Comparison of ENCODE assay signal across 27 cellular contexts in genomic region chr10:89637108-89637507, GRCh38. TPM values are rescaled to one million over a fixed set of nuclear protein-coding genes. Genes with fewer than 3 reads are reported as not detected.
DNase-seq lines count a peak whose midpoint lies in the region; ATAC-seq, FAIRE-seq and TF ChIP-seq lines count a peak whose summit lies in the region.
"Had no signal": no experiment of that assay in that cellular context is flagged by ENCODE, and none has a peak within 500 bp of the region (broad histone marks: within the 10 kb centered on the region; RNA-seq: fewer than 3 reads in every experiment).

No MANE protein-coding gene starts in this region.

- no peaks in the 10 kb centered on the region for H3K9me3 Mint-ChIP-seq in naive thymus-derived CD4-positive, alpha-beta T cell
- H3K9me3 Mint-ChIP-seq: CD4-positive, alpha-beta T cell had no signal

- no peak overlapping the region for H3K4me3 Mint-ChIP-seq in naive thymus-derived CD4-positive, alpha-beta T cell
- H3K4me3 Mint-ChIP-seq: CD4-positive, alpha-beta T cell had no signal

- DNase-seq in H54 (ENCODE audit: insufficient read length, low spot score) (no peak), MV-4-11 (lab: John Stamatoyannopoulos, UW) (peak; percentile 84), SIG-M5 (lab: John Stamatoyannopoulos, UW) (peak; percentile 1), right atrium auricular region (ENCODE audit: low spot score) (no peak), ecto neural progenitor cell (ENCODE audit: low spot score) (no peak), brain microvascular endothelial cell (no peak), NCI-H748 (lab: John Stamatoyannopoulos, UW; ENCODE audit: unreplicated experiment) (no peak)
- no peak for DNase-seq in naive thymus-derived CD4-positive, alpha-beta T cell
- DNase-seq: BE2C; CD4-positive, alpha-beta T cell; COR-L47; DND-41; GM23248; Kasumi-1; NCI-H1105; NCI-H146; NCI-H2029; NCI-H2227 treated with DMSO at 0.1 percent for 48 hours; NCI-H510A treated with DMSO at 0.1 percent for 48 hours; NCI-H774; NK-92 treated with Interleukin-12 subunit alpha and Interleukin-12 subunit beta, amount 100 ng/mL, for 24 hours; PC-3; Right ventricle myocardium superior had no signal

- no peaks in the 10 kb centered on the region for H3K4me1 ChIP-seq in naive thymus-derived CD4-positive, alpha-beta T cell (ENCODE audit: control insufficient read depth in 2 of 2, insufficient read depth in 2 of 2, low read length in 2 of 2)
- no peaks in the 10 kb centered on the region for H3K4me1 ChIP-seq in right atrium auricular region
- H3K4me1 ChIP-seq: BE2C had no signal

- peak; percentile 23 for FAIRE-seq in H54 (lab: Jason Lieb, UNC)
- FAIRE-seq: A549, GM12878 had no signal

- TF ChIP-seq CTCF in right atrium auricular region (IDR thresholded peaks at IDR 0.05), result no peak
- no peak for TF ChIP-seq CTCF in brain microvascular endothelial cell (IDR thresholded peaks at IDR 0.05; ENCODE audit: low read depth, low read length, missing control alignments)

- peaks cover 0 to 2% (median 0%) of the 10 kb centered on the region in 7 donors for H3K4me1 Mint-ChIP-seq in naive thymus-derived CD4-positive, alpha-beta T cell

- H3K27me3 Mint-ChIP-seq in naive thymus-derived CD4-positive, alpha-beta T cell, result no peaks in the 10 kb centered on the region
- H3K27me3 Mint-ChIP-seq: CD4-positive, alpha-beta T cell had no signal

- POLR2A ChIA-PET in naive thymus-derived CD4-positive, alpha-beta T cell (lab: Charles Lee), result no interaction called here

- no peak overlapping the region for H3K27ac Mint-ChIP-seq in naive thymus-derived CD4-positive, alpha-beta T cell
- H3K27ac Mint-ChIP-seq: CD4-positive, alpha-beta T cell had no signal

- H3K36me3 ChIP-seq in naive thymus-derived CD4-positive, alpha-beta T cell (ENCODE audit: control insufficient read depth in 2 of 3, insufficient read depth in 3 of 3, low read length in 3 of 3), result no peaks in the 10 kb centered on the region
- H3K36me3 ChIP-seq in right atrium auricular region (no peaks in the 10 kb centered on the region), brain microvascular endothelial cell (replicated peaks) (no peaks in the 10 kb centered on the region)
- H3K36me3 ChIP-seq: BE2C had no signal

- H3K9me3 ChIP-seq in naive thymus-derived CD4-positive, alpha-beta T cell (ENCODE audit: control insufficient read depth in 2 of 3, low read length in 3 of 3), result no peaks in the 10 kb centered on the region
- H3K9me3 ChIP-seq in right atrium auricular region, result no peaks in the 10 kb centered on the region
- H3K9me3 ChIP-seq: A549, BE2C, HAP-1 had no signal

- H3K27me3 ChIP-seq in naive thymus-derived CD4-positive, alpha-beta T cell (ENCODE audit: control insufficient read depth in 2 of 2, insufficient read depth in 2 of 2, low read length in 2 of 2), result no peaks in the 10 kb centered on the region
- no peaks in the 10 kb centered on the region for H3K27me3 ChIP-seq in right atrium auricular region
- H3K27me3 ChIP-seq in brain microvascular endothelial cell (replicated peaks), result no peaks in the 10 kb centered on the region
- H3K27me3 ChIP-seq: BE2C had no signal

- in situ Hi-C loops in brain microvascular endothelial cell (cut with HindIII; ENCODE audit: low pct_ligation_motif_present, low sequenced_read_pairs), result no loop called here

- H3K4me3 ChIP-seq in naive thymus-derived CD4-positive, alpha-beta T cell (ENCODE audit: low read length), result no peak overlapping the region
- H3K4me3 ChIP-seq in right atrium auricular region (no peak overlapping the region), brain microvascular endothelial cell (ENCODE audit: low read depth, low read length) (no peak overlapping the region)
- H3K4me3 ChIP-seq: A549, GM12878, GM23248, HAP-1, SK-N-MC had no signal

- no peak overlapping the region for H3K27ac ChIP-seq in naive thymus-derived CD4-positive, alpha-beta T cell (ENCODE audit: low read depth, low read length)
- H3K27ac ChIP-seq in right atrium auricular region (no peak overlapping the region), brain microvascular endothelial cell (no peak overlapping the region)
- H3K27ac ChIP-seq: A549, GM23248, SK-N-MC had no signal

- ATAC-seq in naive thymus-derived CD4-positive, alpha-beta T cell, result peak; percentile 74
- ATAC-seq: A549, GM12878, PC-3 had no signal

- CTCF ChIA-PET in naive thymus-derived CD4-positive, alpha-beta T cell (lab: Charles Lee), result no interaction called here

- H3K36me3 Mint-ChIP-seq in naive thymus-derived CD4-positive, alpha-beta T cell, result peaks cover 0 to 7% (median 0%) of the 10 kb centered on the region in 5 donors

- intact Hi-C loops in naive thymus-derived CD4-positive, alpha-beta T cell (cut with micrococcal nuclease), result no loop called here

- no peak for TF ChIP-seq POLR2A in H54 (IDR thresholded peaks at IDR 0.05; ENCODE audit: low read depth, low read length)

RNA-seq across cellular contexts. Expression of gene PANK1, which starts 7.9 kb away (rescaled TPM):
- 1 to 10 TPM in 2 of 5 experiments, under 1 TPM in 3; 0.49 to 5.9 (median 0.98) TPM for total RNA-seq in naive thymus-derived CD4-positive, alpha-beta T cell
- under 1 TPM; 0.24 to 0.95 TPM for polyA plus RNA-seq in naive thymus-derived CD4-positive, alpha-beta T cell
- total RNA-seq in right atrium auricular region, result 10 to 100 TPM in 1 of 2 donors, 1 to 10 TPM in 1; 7.4 to 15.5 TPM

Comparison
In these comparisons a context has a peak if more than half of its experiments do, and no peak if none do; other contexts are left out.
1. DNase-seq: peak in MV-4-11 (single experiment) and SIG-M5 (single experiment); none in H54 (single experiment), naive thymus-derived CD4-positive, alpha-beta T cell (0 of 9), right atrium auricular region (single experiment), ecto neural progenitor cell (single experiment), brain microvascular endothelial cell (single experiment) and NCI-H748 (single experiment).